In genomic region chr21:14482165-14482564, GRCh38 we compare ENCODE assay signal across 9 cellular contexts.
DNase-seq lines count a peak whose midpoint lies in the region; ATAC-seq and TF ChIP-seq lines count a peak whose summit lies in the region.
"Had no signal": no experiment of that assay in that cellular context is flagged by ENCODE, and none has a peak within 500 bp of the region (broad histone marks: within the 10 kb centered on the region; RNA-seq: fewer than 3 reads in every experiment).

No MANE protein-coding gene starts in this region.

- H3K27me3 ChIP-seq in prostate gland (replicated peaks; ENCODE audit: insufficient read depth) = no peaks in the 10 kb centered on the region

- WGBS in prostate gland = 85% methylated on average over 7 of the region's 7 CpGs

- peak overlapping the region; percentile 65 to 88 (median 79) for H3K4me3 Mint-ChIP-seq in immature natural killer cell
- no peak overlapping the region for H3K4me3 Mint-ChIP-seq in type B pancreatic cell

- H3K4me3 ChIP-seq in prostate gland = no peak overlapping the region

- H3K9me3 Mint-ChIP-seq in immature natural killer cell = peaks cover 0 to 1% (median 0%) of the 10 kb centered on the region in 6 donors
- no peaks in the 10 kb centered on the region for H3K9me3 Mint-ChIP-seq in type B pancreatic cell

- H3K27me3 Mint-ChIP-seq in immature natural killer cell (ENCODE audit: low read depth in 3 of 3) (no peaks in the 10 kb centered on the region), type B pancreatic cell (no peaks in the 10 kb centered on the region)

- intact Hi-C loops in prostate gland (cut with DNase I) = no loop called here

- H3K36me3 ChIP-seq in prostate gland = no peaks in the 10 kb centered on the region

- H3K27ac Mint-ChIP-seq in immature natural killer cell = peak overlapping the region; percentile 71 to 91 (median 79)
- no peak overlapping the region for H3K27ac Mint-ChIP-seq in type B pancreatic cell

- no peak overlapping the region for H3K27ac ChIP-seq in prostate gland

- H3K9me3 ChIP-seq in prostate gland = no peaks in the 10 kb centered on the region

- H3K36me3 Mint-ChIP-seq in immature natural killer cell (peaks cover 5 to 21% (median 7%) of the 10 kb centered on the region in 3 donors), type B pancreatic cell (no peaks in the 10 kb centered on the region)

- peak; percentile 96 for DNase-seq in GF-D8 (lab: John Stamatoyannopoulos, UW)
- DNase-seq in T follicular helper cell (ENCODE audit: low read depth) = peak; percentile 9
- peak; percentile 15 to 40 (median 26) for DNase-seq in immature natural killer cell
- no peak for DNase-seq in DMS 273 (lab: John Stamatoyannopoulos, UW; ENCODE audit: unreplicated experiment)
- no peak for DNase-seq in type B pancreatic cell (ENCODE audit: extremely low spot score, unreplicated experiment)
- no peak for DNase-seq in prostate gland (ENCODE audit: low spot score)
- DNase-seq: RPMI8226 had no signal

- peak; percentile 48 for ATAC-seq in GM21528 (IDR thresholded peaks at IDR 0.05; ENCODE audit: low FRiP score, unreplicated experiment)
- no peak for ATAC-seq in GM21723 (IDR thresholded peaks at IDR 0.05; ENCODE audit: unreplicated experiment)

- no peak for TF ChIP-seq CTCF in type B pancreatic cell (conservative IDR thresholded peaks at IDR 0.05)
- no peak for TF ChIP-seq CTCF in prostate gland (IDR thresholded peaks at IDR 0.05)

- peaks cover 24 to 30% of the 10 kb centered on the region in 2 donors for H3K4me1 Mint-ChIP-seq in immature natural killer cell
- H3K4me1 Mint-ChIP-seq in type B pancreatic cell (ENCODE audit: unreplicated experiment) = no peaks in the 10 kb centered on the region

- no peak for TF ChIP-seq POLR2A in prostate gland (IDR thresholded peaks at IDR 0.05)

- no peaks in the 10 kb centered on the region for H3K4me1 ChIP-seq in prostate gland (replicated peaks)

Comparison
In these comparisons a context has a peak if more than half of its experiments do, and no peak if none do; other contexts are left out.
1. DNase-seq: peak in GF-D8 (single experiment), T follicular helper cell (single experiment) and immature natural killer cell (3 of 3); none in DMS 273 (single experiment), type B pancreatic cell (single experiment) and prostate gland (single experiment).